1 cellular context compared by ENCODE assay signal in the genomic region with DNA sequence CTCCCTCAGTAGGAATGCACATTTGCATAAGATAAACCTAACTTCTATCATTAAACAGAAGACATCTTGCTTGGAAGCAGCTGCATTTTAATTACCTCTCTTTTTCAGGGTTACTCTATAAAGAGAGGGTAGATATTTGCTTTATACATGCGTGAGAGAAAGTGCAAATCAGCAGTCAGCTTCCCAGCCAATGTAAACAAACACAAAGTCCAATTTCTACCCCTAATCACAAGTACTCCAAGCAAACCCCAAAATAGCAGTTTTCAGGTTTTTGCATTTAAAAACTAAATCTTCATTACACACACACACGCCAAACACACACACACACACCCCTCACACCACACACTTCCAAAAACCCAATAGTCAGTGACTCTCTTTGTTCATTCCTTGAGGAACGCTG.
TF ChIP-seq lines count a peak whose summit lies in the region.

No MANE protein-coding gene starts in this region.

TF ChIP-seq in liver, 16 proteins besides CTCF, POLR2A, EP300 and RAD21 (continued from another document):
- TF ChIP-seq EGR1 (IDR thresholded peaks at IDR 0.05; ENCODE audit: low read depth in 2 of 2), result no peak
- TF ChIP-seq TAF1 (conservative IDR thresholded peaks at IDR 0.05), result no peak
- no peak for TF ChIP-seq NR2F2 (IDR thresholded peaks at IDR 0.05)
- TF ChIP-seq FOXA2 (IDR thresholded peaks at IDR 0.05), result peak; percentile 80
- TF ChIP-seq, protein P1, sequence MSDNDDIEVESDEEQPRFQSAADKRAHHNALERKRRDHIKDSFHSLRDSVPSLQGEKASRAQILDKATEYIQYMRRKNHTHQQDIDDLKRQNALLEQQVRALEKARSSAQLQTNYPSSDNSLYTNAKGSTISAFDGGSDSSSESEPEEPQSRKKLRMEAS (IDR thresholded peaks at IDR 0.05), result peak; percentile 16
- TF ChIP-seq SP1 (IDR thresholded peaks at IDR 0.05), result peak; percentile 91
- TF ChIP-seq, protein P2, sequence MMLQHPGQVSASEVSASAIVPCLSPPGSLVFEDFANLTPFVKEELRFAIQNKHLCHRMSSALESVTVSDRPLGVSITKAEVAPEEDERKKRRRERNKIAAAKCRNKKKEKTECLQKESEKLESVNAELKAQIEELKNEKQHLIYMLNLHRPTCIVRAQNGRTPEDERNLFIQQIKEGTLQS (IDR thresholded peaks at IDR 0.05), result no peak
- TF ChIP-seq, protein P3, sequence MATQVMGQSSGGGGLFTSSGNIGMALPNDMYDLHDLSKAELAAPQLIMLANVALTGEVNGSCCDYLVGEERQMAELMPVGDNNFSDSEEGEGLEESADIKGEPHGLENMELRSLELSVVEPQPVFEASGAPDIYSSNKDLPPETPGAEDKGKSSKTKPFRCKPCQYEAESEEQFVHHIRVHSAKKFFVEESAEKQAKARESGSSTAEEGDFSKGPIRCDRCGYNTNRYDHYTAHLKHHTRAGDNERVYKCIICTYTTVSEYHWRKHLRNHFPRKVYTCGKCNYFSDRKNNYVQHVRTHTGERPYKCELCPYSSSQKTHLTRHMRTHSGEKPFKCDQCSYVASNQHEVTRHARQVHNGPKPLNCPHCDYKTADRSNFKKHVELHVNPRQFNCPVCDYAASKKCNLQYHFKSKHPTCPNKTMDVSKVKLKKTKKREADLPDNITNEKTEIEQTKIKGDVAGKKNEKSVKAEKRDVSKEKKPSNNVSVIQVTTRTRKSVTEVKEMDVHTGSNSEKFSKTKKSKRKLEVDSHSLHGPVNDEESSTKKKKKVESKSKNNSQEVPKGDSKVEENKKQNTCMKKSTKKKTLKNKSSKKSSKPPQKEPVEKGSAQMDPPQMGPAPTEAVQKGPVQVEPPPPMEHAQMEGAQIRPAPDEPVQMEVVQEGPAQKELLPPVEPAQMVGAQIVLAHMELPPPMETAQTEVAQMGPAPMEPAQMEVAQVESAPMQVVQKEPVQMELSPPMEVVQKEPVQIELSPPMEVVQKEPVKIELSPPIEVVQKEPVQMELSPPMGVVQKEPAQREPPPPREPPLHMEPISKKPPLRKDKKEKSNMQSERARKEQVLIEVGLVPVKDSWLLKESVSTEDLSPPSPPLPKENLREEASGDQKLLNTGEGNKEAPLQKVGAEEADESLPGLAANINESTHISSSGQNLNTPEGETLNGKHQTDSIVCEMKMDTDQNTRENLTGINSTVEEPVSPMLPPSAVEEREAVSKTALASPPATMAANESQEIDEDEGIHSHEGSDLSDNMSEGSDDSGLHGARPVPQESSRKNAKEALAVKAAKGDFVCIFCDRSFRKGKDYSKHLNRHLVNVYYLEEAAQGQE (IDR thresholded peaks at IDR 0.05), result no peak
- peak; percentile 81 to 90 for TF ChIP-seq HNF4A (conservative IDR thresholded peaks at IDR 0.05)
- TF ChIP-seq GABPA (IDR thresholded peaks at IDR 0.05 in 1 of 2, conservative IDR thresholded peaks at IDR 0.05 in 1 of 2), result no peak
- TF ChIP-seq ZBTB33 (IDR thresholded peaks at IDR 0.05), result no peak
- no peak for TF ChIP-seq JUND (IDR thresholded peaks at IDR 0.05)
- TF ChIP-seq RXRA (IDR thresholded peaks at IDR 0.05), result peak; percentile 4 to 17
- no peak for TF ChIP-seq FOXA1 (IDR thresholded peaks at IDR 0.05)
